ENCODE assay signal across 8 cellular contexts in genomic region chr5:122101636-122102285, GRCh38. TPM values are rescaled to one million over a fixed set of nuclear protein-coding genes. Genes with fewer than 3 reads are reported as not detected.
DNase-seq lines count a peak whose midpoint lies in the region; ATAC-seq and TF ChIP-seq lines count a peak whose summit lies in the region.

No MANE protein-coding gene starts in this region.

- no peak overlapping the region for H3K27ac ChIP-seq in cardiac muscle cell

- no peaks in the 10 kb centered on the region for H3K9me3 ChIP-seq in cardiac muscle cell (ENCODE audit: low read depth)

- no peaks in the 10 kb centered on the region for H3K27me3 ChIP-seq in cardiac muscle cell

- no peaks in the 10 kb centered on the region for H3K4me1 ChIP-seq in cardiac muscle cell (ENCODE audit: low read depth)

- H3K4me3 ChIP-seq in cardiac muscle cell: no peak overlapping the region

- intact Hi-C loops in cardiac septum (cut with DNase I): no loop called here

- H3K27me3 Mint-ChIP-seq in osteocyte (ENCODE audit: unreplicated experiment): no peaks in the 10 kb centered on the region

- no peaks in the 10 kb centered on the region for H3K9me3 Mint-ChIP-seq in osteocyte (ENCODE audit: unreplicated experiment)

- no peak overlapping the region for H3K27ac Mint-ChIP-seq in osteocyte (ENCODE audit: unreplicated experiment)

- H3K4me1 Mint-ChIP-seq in osteocyte (ENCODE audit: unreplicated experiment): peaks cover 13% of the 10 kb centered on the region

- H3K4me3 Mint-ChIP-seq in osteocyte (ENCODE audit: unreplicated experiment): no peak overlapping the region

- peak; percentile 71 for TF ChIP-seq CTCF in cardiac muscle cell (IDR thresholded peaks at IDR 0.05; ENCODE audit: low read depth, low read length)
- TF ChIP-seq CTCF in osteocyte (IDR thresholded peaks at IDR 0.05): peak; percentile 69

- peak; percentile 76 for ATAC-seq in HG02870 (IDR thresholded peaks at IDR 0.05; ENCODE audit: unreplicated experiment)

- peak; percentile 55 to 79 for DNase-seq in cardiac muscle cell (ENCODE audit: low read depth in 1 of 2, low spot score in 1 of 2)
- no peak for DNase-seq in cardiac septum (ENCODE audit: low spot score)
- peak; percentile 65 for DNase-seq in NCI-H82 (lab: John Stamatoyannopoulos, UW)
- DNase-seq in dermis blood vessel endothelial cell: peak; percentile 78
- no peak for DNase-seq in osteocyte (ENCODE audit: extremely low spot score, unreplicated experiment)
- DNase-seq in NCI-H187 treated with DMSO at 0.1 percent for 48 hours (lab: John Stamatoyannopoulos, UW): no peak
- DNase-seq in activated naive CD4-positive, alpha-beta T cell treated with Interleukin-2 at 50 U/mL for 16 hours: no peak

- H3K36me3 ChIP-seq in cardiac muscle cell: no peaks in the 10 kb centered on the region

- H3K36me3 Mint-ChIP-seq in osteocyte (ENCODE audit: unreplicated experiment): no peaks in the 10 kb centered on the region

RNA-seq across cellular contexts. Expression of gene LOX, which starts 23.7 kb away (rescaled TPM):
- total RNA-seq in cardiac muscle cell (3.5 and 4.6 TPM in 2 replicates), cardiac septum (6.8 TPM), dermis blood vessel endothelial cell (88.2 and 100 TPM in 2 replicates), osteocyte (72.0 and 75.8 TPM in 2 replicates)
- 2.0 and 2.6 TPM in 2 replicates for polyA plus RNA-seq in cardiac muscle cell

RNA-seq across cellular contexts. Expression of gene ZNF474, which starts 27.6 kb away (rescaled TPM):
- total RNA-seq in cardiac muscle cell (not detected in 2 replicates), cardiac septum (not detected), dermis blood vessel endothelial cell (0.17 TPM in 1 of 2 replicates, not detected in the other), osteocyte (not detected in 2 replicates)
- not detected in 2 replicates for polyA plus RNA-seq in cardiac muscle cell

Comparison
In these comparisons a context has a peak if more than half of its experiments do, and no peak if none do; other contexts are left out.
1. DNase-seq: peak in cardiac muscle cell (2 of 2), NCI-H82 (single experiment) and dermis blood vessel endothelial cell (single experiment); none in cardiac septum (single experiment), osteocyte (single experiment), NCI-H187 treated with DMSO at 0.1 percent for 48 hours (single experiment) and activated naive CD4-positive, alpha-beta T cell treated with Interleukin-2 at 50 U/mL for 16 hours (single experiment).